8 cellular contexts compared by ENCODE assay signal in the genomic region with DNA sequence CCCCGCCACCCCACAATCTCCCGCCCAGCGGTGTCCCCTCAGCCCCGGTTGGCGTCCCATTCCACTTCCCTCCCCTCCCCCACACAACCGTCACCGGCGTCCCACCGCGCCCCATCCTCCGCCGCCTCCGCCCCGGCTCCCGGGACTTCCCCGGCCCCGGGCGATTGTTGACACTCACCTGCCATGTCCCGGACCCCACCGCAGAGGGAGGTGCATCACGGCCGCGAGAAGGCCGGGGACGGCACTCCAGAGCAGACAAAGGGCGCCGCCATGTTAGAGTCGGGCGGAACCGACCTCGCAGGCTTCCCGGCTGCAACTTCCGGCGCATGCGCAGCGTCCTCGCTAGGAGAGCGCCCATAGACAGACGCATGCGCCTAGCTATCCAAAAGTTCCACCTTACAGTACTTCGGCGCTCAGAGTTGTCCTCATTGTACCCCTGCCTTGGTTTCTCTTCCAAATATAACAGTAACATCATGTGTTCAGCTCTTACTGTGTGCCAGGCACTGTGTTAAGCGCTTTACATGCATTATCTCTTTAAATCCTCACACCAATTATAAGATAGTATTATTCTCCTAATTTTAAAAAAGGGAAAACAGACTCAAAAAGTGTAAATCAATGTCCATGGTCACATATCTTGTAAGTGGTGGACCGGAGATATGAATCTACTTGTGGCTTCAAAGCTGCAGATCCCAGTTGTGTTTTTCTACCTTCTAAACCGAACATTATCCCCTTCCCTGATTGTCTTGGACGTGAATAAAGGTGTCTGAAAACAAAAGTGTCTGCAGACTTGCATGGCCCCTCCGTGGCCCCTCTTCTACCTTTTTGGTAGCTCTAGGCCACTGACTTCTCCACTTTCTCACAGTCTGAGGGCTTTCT. TPM values are rescaled to one million over a fixed set of nuclear protein-coding genes. Genes with fewer than 3 reads are reported as not detected.
DNase-seq lines count a peak whose midpoint lies in the region; TF ChIP-seq lines count a peak whose summit lies in the region.

A gene (minus strand): TSS at position 297 of the 876 bp plus-strand sequence. CDS start 27,606 bp downstream, outside the sequence.

- CTCF ChIA-PET in activated naive CD4-positive, alpha-beta T cell treated with anti-CD3 and anti-CD28 coated beads, Interleukin-2, amount 10 ng/mL, durations not matched to agents 7 days and 5 days (lab: Charles Lee) = interaction anchor here (0.5 to 1.5 kb wide), 5 partner anchors 16 to 161 kb away, joined by 3 to 10 read pairs (median 4); no protein-coding TSS in a partner anchor

- H3K9ac ChIP-seq in SK-N-MC (ENCODE audit: insufficient read length) = peak within 1 kb of the TSS; percentile 82

- no peaks in the 10 kb centered on the region for H3K9me3 ChIP-seq in SK-N-MC (ENCODE audit: low read depth, low read length)

- peaks cover 23% of the 10 kb centered on the region for H3K36me3 Mint-ChIP-seq in HFFc6 (ENCODE audit: low read depth)
- H3K36me3 Mint-ChIP-seq in activated naive CD4-positive, alpha-beta T cell treated with anti-CD3 and anti-CD28 coated beads, Interleukin-2, amount 10 ng/mL, durations not matched to agents 7 days and 5 days = peaks cover 22% of the 10 kb centered on the region

- H3K27ac Mint-ChIP-seq in HFFc6 = peak within 1 kb of the TSS; percentile 69
- H3K27ac Mint-ChIP-seq in activated naive CD4-positive, alpha-beta T cell treated with anti-CD3 and anti-CD28 coated beads, Interleukin-2, amount 10 ng/mL, durations not matched to agents 7 days and 5 days = peak within 1 kb of the TSS; percentile 86

- H3K27me3 Mint-ChIP-seq in HFFc6 (ENCODE audit: insufficient read depth) = no peaks in the 10 kb centered on the region; the same call in 1 of the 2 replicates
- H3K27me3 Mint-ChIP-seq in activated naive CD4-positive, alpha-beta T cell treated with anti-CD3 and anti-CD28 coated beads, Interleukin-2, amount 10 ng/mL, durations not matched to agents 7 days and 5 days = no peaks in the 10 kb centered on the region

- H3K4me1 Mint-ChIP-seq in HFFc6 (ENCODE audit: low read depth) = peaks cover 25% of the 10 kb centered on the region
- peaks cover 31% of the 10 kb centered on the region for H3K4me1 Mint-ChIP-seq in activated naive CD4-positive, alpha-beta T cell treated with anti-CD3 and anti-CD28 coated beads, Interleukin-2, amount 10 ng/mL, durations not matched to agents 7 days and 5 days

- H3K9me3 Mint-ChIP-seq in HFFc6 = no peaks in the 10 kb centered on the region; the same call in 1 of the 2 replicates
- peaks cover 5% of the 10 kb centered on the region for H3K9me3 Mint-ChIP-seq in activated naive CD4-positive, alpha-beta T cell treated with anti-CD3 and anti-CD28 coated beads, Interleukin-2, amount 10 ng/mL, durations not matched to agents 7 days and 5 days

- H3K4me3 Mint-ChIP-seq in HFFc6 = peak within 1 kb of the TSS; percentile 91
- H3K4me3 Mint-ChIP-seq in activated naive CD4-positive, alpha-beta T cell treated with anti-CD3 and anti-CD28 coated beads, Interleukin-2, amount 10 ng/mL, durations not matched to agents 7 days and 5 days = peak within 1 kb of the TSS; percentile 89

- DNase-seq in GF-D8 (lab: John Stamatoyannopoulos, UW) = peak; percentile 82
- DNase-seq in HFFc6 = peak; percentile 88
- DNase-seq in NCI-H1048 (lab: John Stamatoyannopoulos, UW) = peak; percentile 92
- peak; percentile 75 for DNase-seq in SK-N-MC (ENCODE audit: low read depth, low spot score)
- peak; percentile 96 for DNase-seq in activated naive CD4-positive, alpha-beta T cell treated with anti-CD3 and anti-CD28 coated beads, Interleukin-2, amount 10 ng/mL, durations not matched to agents 7 days and 5 days
- DNase-seq in germinal center (ENCODE audit: low spot score) = peak; percentile 95
- peak; percentile 64 for DNase-seq in non-pigmented ciliary epithelial cell (ENCODE audit: low read depth)
- peak in 47 of 49 donors; percentile 57 to 99 (median 83) for DNase-seq in substantia nigra (lab: John Stamatoyannopoulos, UW)

- TF ChIP-seq CTCF in HFFc6 (IDR thresholded peaks at IDR 0.05) = peak; percentile 51

- H3K27ac ChIP-seq in SK-N-MC (peak within 1 kb of the TSS; percentile 38; the same call in 1 of the 2 replicates), substantia nigra (ENCODE audit: low read depth, low read length, poor library complexity, severe bottlenecking) (peak within 1 kb of the TSS; percentile 91)

- H3K36me3 ChIP-seq in SK-N-MC (ENCODE audit: insufficient read depth, low read length) = peaks cover 21% of the 10 kb centered on the region

- peak within 1 kb of the TSS; percentile 89 for H3K4me3 ChIP-seq in SK-N-MC

RNA-seq across cellular contexts. Expression of the gene that starts here (rescaled TPM):
- 10 to 100 TPM; 22.5 to 25.4 (median 24.1) TPM for total RNA-seq in HFFc6 (2021; fragmentation: NEBNext Ultra II Directional; extraction: Animal tissue kit (Norgen Biotek cat#: 25700))

Comparison
In these comparisons a context has a peak if more than half of its experiments do, and no peak if none do; other contexts are left out.
1. Peak in every context shown above with its lines: DNase-seq, H3K4me3 ChIP-seq and H3K27ac ChIP-seq.